Comparison of ENCODE assay signal across 8 cellular contexts in the genomic region with DNA sequence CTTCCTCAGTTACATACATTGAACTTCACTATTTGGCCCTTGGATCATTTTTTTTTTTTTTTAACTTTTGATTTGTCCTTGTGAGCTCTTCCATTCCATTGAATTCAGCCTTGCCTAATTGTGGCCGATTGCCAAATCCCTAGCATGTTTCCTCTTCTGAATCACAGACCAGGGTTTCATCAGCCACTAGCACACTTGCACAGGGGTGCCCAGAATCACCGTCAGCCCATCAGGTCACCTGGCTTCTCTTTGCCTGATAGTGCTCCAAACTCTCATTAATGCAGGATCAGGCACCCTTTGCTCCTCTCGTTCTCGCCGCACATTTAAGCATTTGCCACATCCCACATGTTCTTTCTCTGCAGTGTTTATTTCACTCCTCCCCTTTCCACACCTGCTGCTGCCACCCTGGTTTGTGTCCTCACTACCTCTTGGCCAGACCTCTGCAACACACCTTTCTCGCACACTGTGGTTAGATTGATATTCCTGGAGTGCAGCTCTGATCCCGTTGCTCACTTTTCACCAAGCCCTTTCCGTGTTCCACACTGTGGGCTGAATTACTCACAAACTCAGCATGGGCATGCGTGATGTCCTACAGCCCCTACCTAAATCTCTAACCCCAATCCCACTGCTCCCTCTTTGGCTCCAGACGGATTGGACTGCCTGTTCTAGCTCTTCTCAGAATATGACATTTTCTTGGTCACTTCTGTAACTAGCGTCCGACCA. TPM values are rescaled to one million over a fixed set of nuclear protein-coding genes. Genes with fewer than 3 reads are reported as not detected.
DNase-seq lines count a peak whose midpoint lies in the region; ATAC-seq and TF ChIP-seq lines count a peak whose summit lies in the region.

No MANE protein-coding gene starts in this region.

- H3K27ac Mint-ChIP-seq in Calu3 (ENCODE audit: unreplicated experiment) = peak overlapping the region; percentile 92

- H2AFZ ChIP-seq in OCI-LY7 (ENCODE audit: low read length) = no peak overlapping the region

- H3K4me3 ChIP-seq in RWPE2 (ENCODE audit: severe bottlenecking) (no peak overlapping the region), gastroesophageal sphincter (peak overlapping the region; percentile 21 to 26), retinal pigment epithelial cell (ENCODE audit: low read length) (no peak overlapping the region), OCI-LY7 (ENCODE audit: low read depth, low read length, poor library complexity, severe bottlenecking) (no peak overlapping the region)

- no peaks in the 10 kb centered on the region for H3K9me3 Mint-ChIP-seq in Calu3 (ENCODE audit: low read depth, unreplicated experiment)

- peak; percentile 75 for DNase-seq in Calu3
- DNase-seq in RWPE2 (ENCODE audit: low spot score) = peak; percentile 90
- DNase-seq in retinal pigment epithelial cell (ENCODE audit: low read depth) = peak; percentile 52
- DNase-seq in activated CD4-positive, CD25-positive, alpha-beta regulatory T cell treated with anti-CD3 and anti-CD28 coated beads, Interleukin-2, amount 50 U/mL, for 72 hours = no peak
- no peak for DNase-seq in OCI-LY7 (ENCODE audit: low spot score)
- DNase-seq in GDM1 (lab: John Stamatoyannopoulos, UW) = no peak
- no peak for DNase-seq in stimulated activated naive CD4-positive, alpha-beta T cell (lab: John Stamatoyannopoulos, UW)

- H3K9me2 ChIP-seq in OCI-LY7 (ENCODE audit: insufficient read depth, low read length) = no peaks in the 10 kb centered on the region

- TF ChIP-seq EP300 in gastroesophageal sphincter (IDR thresholded peaks at IDR 0.05) = no peak

- WGBS in gastroesophageal sphincter (ENCODE audit: low coverage in 1 of 2), 2 donors = 60 to 71% methylated on average over 11 to 12 of the region's 12 CpGs

- TF ChIP-seq CTCF in Calu3 (IDR thresholded peaks at IDR 0.05; ENCODE audit: unreplicated experiment) (no peak), RWPE2 (IDR thresholded peaks at IDR 0.05; ENCODE audit: poor library complexity, severe bottlenecking) (no peak), gastroesophageal sphincter (IDR thresholded peaks at IDR 0.05) (no peak), retinal pigment epithelial cell (conservative IDR thresholded peaks at IDR 0.05; ENCODE audit: low read depth, low read length) (no peak), OCI-LY7 (conservative IDR thresholded peaks at IDR 0.05; ENCODE audit: low read length) (no peak)

- intact Hi-C loops in Calu3 (cut with micrococcal nuclease; ENCODE audit: unreplicated experiment) (no loop called here), OCI-LY7 (cut with micrococcal nuclease; ENCODE audit: unreplicated experiment) (no loop called here)

- H3K4me1 ChIP-seq in RWPE2 (ENCODE audit: insufficient read depth, poor library complexity, severe bottlenecking) = peaks cover 28% of the 10 kb centered on the region
- H3K4me1 ChIP-seq in gastroesophageal sphincter = peaks cover 30 to 100% (median 54%) of the 10 kb centered on the region in 3 donors
- no peaks in the 10 kb centered on the region for H3K4me1 ChIP-seq in OCI-LY7 (ENCODE audit: insufficient read depth, low read length, poor library complexity, severe bottlenecking)

- no peak for TF ChIP-seq POLR2A in gastroesophageal sphincter (IDR thresholded peaks at IDR 0.05)

- peak overlapping the region; percentile 87 for H3K27ac ChIP-seq in RWPE2 (ENCODE audit: poor library complexity, severe bottlenecking)
- peak overlapping the region; percentile 49 to 64 (median 60) for H3K27ac ChIP-seq in gastroesophageal sphincter
- no peak overlapping the region for H3K27ac ChIP-seq in OCI-LY7 (ENCODE audit: low read depth, low read length, poor library complexity, severe bottlenecking)

- POLR2A ChIA-PET in OCI-LY7 (lab: Charles Lee) = interaction anchor here (0.7 to 2.4 kb wide), 3 partner anchors 10 to 565 kb away, joined by 3 to 8 read pairs (median 4); a partner anchor contains a TSS

- H3K36me3 Mint-ChIP-seq in Calu3 (ENCODE audit: insufficient read depth, unreplicated experiment) = peaks cover 68% of the 10 kb centered on the region

- peaks cover 64% of the 10 kb centered on the region for H3K79me2 ChIP-seq in OCI-LY7 (ENCODE audit: insufficient read depth, low read depth, low read length)

- H3K27me3 Mint-ChIP-seq in Calu3 (ENCODE audit: unreplicated experiment) = no peaks in the 10 kb centered on the region

- no peak overlapping the region for H3K4me2 ChIP-seq in OCI-LY7 (ENCODE audit: low read length)

- peaks cover 11% of the 10 kb centered on the region for H4K20me1 ChIP-seq in OCI-LY7 (ENCODE audit: insufficient read depth, low read length)

- ATAC-seq in RWPE2 (ENCODE audit: low read depth) (peak; percentile 90), gastroesophageal sphincter (peak; percentile 63)

- H3K4me3 Mint-ChIP-seq in Calu3 (ENCODE audit: low read depth, unreplicated experiment) = peak overlapping the region; percentile 65

- CTCF ChIA-PET in Calu3 (lab: Charles Lee) (interaction anchor here (0.5 to 1.6 kb wide), 3 partner anchors 9 to 89 kb away, joined by 3 to 7 read pairs (median 4); a partner anchor contains a TSS), OCI-LY7 (lab: Charles Lee; ENCODE audit: unreplicated experiment) (no interaction called here)

- peaks cover 70% of the 10 kb centered on the region for H3K4me1 Mint-ChIP-seq in Calu3 (ENCODE audit: low read depth, unreplicated experiment)

- no TSS peak for BruUV-seq in Calu3 (replicated peaks; lab: Mats Ljungman, UMichigan)
- BruUV-seq in OCI-LY7 (replicated peaks; lab: Mats Ljungman, UMichigan) = no TSS peak

- H3K36me3 ChIP-seq in RWPE2 (ENCODE audit: low read depth) (peaks cover 66% of the 10 kb centered on the region), gastroesophageal sphincter (peaks cover 3 to 50% of the 10 kb centered on the region in 2 donors), OCI-LY7 (ENCODE audit: insufficient read depth, low read length) (peaks cover 48% of the 10 kb centered on the region)

- peaks cover 2% of the 10 kb centered on the region for H3K9me3 ChIP-seq in RWPE2 (ENCODE audit: severe bottlenecking)
- no peaks in the 10 kb centered on the region for H3K9me3 ChIP-seq in gastroesophageal sphincter
- H3K9me3 ChIP-seq in OCI-LY7 (ENCODE audit: low read length) = peaks cover 13% of the 10 kb centered on the region; the same call in 1 of the 2 replicates

- H3K27me3 ChIP-seq in RWPE2 (ENCODE audit: insufficient read depth, poor library complexity, severe bottlenecking) (no peaks in the 10 kb centered on the region), gastroesophageal sphincter (no peaks in the 10 kb centered on the region)

RNA-seq across cellular contexts. Expression of a gene that starts 9.8 kb away (rescaled TPM):
- 74.8 and 81.5 TPM in 2 replicates for total RNA-seq in Calu3 (2022)
- 100 to 1,000 TPM; 188 to 403 (median 312) TPM for total RNA-seq in gastroesophageal sphincter
- total RNA-seq in OCI-LY7 (2014; rRNA removed; shearing (Covaris generic)) = 14.9 and 15.8 TPM in 2 replicates
- 43.4 and 45.6 TPM in 2 replicates for total RNA-seq in OCI-LY7 (2022)

Comparison
In these comparisons a context has a peak if more than half of its experiments do, and no peak if none do; other contexts are left out.
1. DNase-seq: peak in Calu3 (single experiment), RWPE2 (single experiment) and retinal pigment epithelial cell (single experiment); none in activated CD4-positive, CD25-positive, alpha-beta regulatory T cell treated with anti-CD3 and anti-CD28 coated beads, Interleukin-2, amount 50 U/mL, for 72 hours (single experiment), OCI-LY7 (single experiment), GDM1 (single experiment) and stimulated activated naive CD4-positive, alpha-beta T cell (0 of 6).
2. H3K4me3 ChIP-seq: peak in gastroesophageal sphincter (2 of 2); none in RWPE2 (single experiment), retinal pigment epithelial cell (single experiment) and OCI-LY7 (single experiment).